Comparison of ENCODE assay signal across 24 cellular contexts in genomic region chr22:35860087-35860733, GRCh38.
"Had no signal": no experiment of that assay in that cellular context is flagged by ENCODE, and none has a peak within 500 bp of the region (broad histone marks: within the 10 kb centered on the region; RNA-seq: fewer than 3 reads in every experiment).

No MANE protein-coding gene starts in this region.

- H3K36me3 ChIP-seq: colonic mucosa, gastroesophageal sphincter, neural progenitor cell, transverse colon had no signal

- H3K4me3 ChIP-seq: colonic mucosa, gastroesophageal sphincter, neural progenitor cell, testis, transverse colon had no signal

- H3K9ac ChIP-seq: neural progenitor cell, parathyroid adenoma had no signal

- H3K27me3 ChIP-seq: colonic mucosa, gastroesophageal sphincter, neural progenitor cell, testis, transverse colon had no signal

- DNase-seq: activated B cell treated with CpG ODN at 0.5 μM for 24 hours; activated CD4-positive, alpha-beta T cell treated with anti-CD3 and anti-CD28 coated beads, Interleukin-2, amount 50 U/mL, for 1 hour; activated CD8-positive, alpha-beta T cell treated with anti-CD3 and anti-CD28 coated beads for 36 hours; activated naive CD4-positive, alpha-beta T cell; activated T-cell treated with anti-CD3 and anti-CD28 coated beads, Interleukin-2, amount 50 U/mL, for 48 hours; cerebellar nuclear complex; colonic mucosa; effector CD8-positive, alpha-beta T cell; hippocampal formation; kidney; left colon; midbrain; naive thymus-derived CD8-positive, alpha-beta T cell; occipital lobe; right cardiac atrium; stimulated activated CD4-positive, alpha-beta T cell treated with anti-CD3 and anti-CD28 coated beads, Interleukin-2, amount 100 ng/mL, for 48 hours; stimulated activated naive CD8-positive, alpha-beta T cell treated with anti-CD3 and anti-CD28 coated beads, Interleukin-15, Interleukin-2, amounts not matched to agents 100 U/mL and 50 U/mL, for 24 hours; T-helper 2 cell; testis; transverse colon had no signal

- H3K4me2 ChIP-seq: neural progenitor cell had no signal

- H2AFZ ChIP-seq: neural progenitor cell, parathyroid adenoma had no signal

- H3K9me3 ChIP-seq: colonic mucosa, gastroesophageal sphincter, testis, transverse colon had no signal

- FAIRE-seq: kidney had no signal

- H3K4me1 ChIP-seq: colonic mucosa, testis had no signal

- H3K27ac ChIP-seq: colonic mucosa, gastroesophageal sphincter, neural progenitor cell, parathyroid adenoma, testis, transverse colon had no signal

- ATAC-seq: activated CD8-positive, alpha-beta T cell treated with anti-CD3 and anti-CD28 coated beads for 36 hours; activated naive CD4-positive, alpha-beta T cell treated with anti-CD3 and anti-CD28 coated beads, Interleukin-2, amount 50 U/mL, for 72 hours; gastroesophageal sphincter; left colon; naive thymus-derived CD8-positive, alpha-beta T cell; right cardiac atrium; stimulated activated naive CD8-positive, alpha-beta T cell treated with anti-CD3 and anti-CD28 coated beads, Interleukin-15, Interleukin-2, amounts not matched to agents 100 U/mL and 50 U/mL, for 24 hours had no signal
